ENCODE assay signal across 8 cellular contexts in genomic region chr5:159208508-159209437, GRCh38. TPM values are rescaled to one million over a fixed set of nuclear protein-coding genes. Genes with fewer than 3 reads are reported as not detected.
DNase-seq lines count a peak whose midpoint lies in the region; ATAC-seq, FAIRE-seq and TF ChIP-seq lines count a peak whose summit lies in the region.

No MANE protein-coding gene starts in this region.

- H2AFZ ChIP-seq in endothelial cell of umbilical vein (ENCODE audit: low read depth, low read length) = peak overlapping the region; percentile 78

- dilution Hi-C loops in endothelial cell of umbilical vein (cut with MboI; ENCODE audit: extremely low pct_ligation_motif_present, low sequenced_read_pairs) = no loop called here

- no peaks in the 10 kb centered on the region for H3K9me1 ChIP-seq in endothelial cell of umbilical vein (replicated peaks; ENCODE audit: control insufficient read depth, extremely low read depth, insufficient read depth, low read length)

- H3K36me3 Mint-ChIP-seq in Calu3 (ENCODE audit: insufficient read depth, unreplicated experiment) = peaks cover 80% of the 10 kb centered on the region

- no peaks in the 10 kb centered on the region for H3K27me3 ChIP-seq in endothelial cell of umbilical vein (ENCODE audit: control insufficient read depth in 2 of 2, insufficient read depth in 2 of 2, low read length in 2 of 2)

- no peaks in the 10 kb centered on the region for H3K9me3 ChIP-seq in endothelial cell of umbilical vein (replicated peaks; ENCODE audit: control insufficient read depth, insufficient read depth, low read length)

- CTCF ChIA-PET in Calu3 (lab: Charles Lee) = interaction anchor here (0.5 to 2.2 kb wide), 8 partner anchors 17 to 77 kb away, joined by 3 to 10 read pairs (median 4); no protein-coding TSS in a partner anchor
- CTCF ChIA-PET in endothelial cell of umbilical vein (lab: Charles Lee) = interaction anchor here (0.7 to 5.0 kb wide), 8 partner anchors 9 to 1213 kb away, joined by 3 to 47 read pairs (median 6); partner anchors contain the start of gene PTTG1

- peaks cover 26% of the 10 kb centered on the region for H3K4me1 ChIP-seq in endothelial cell of umbilical vein (ENCODE audit: control insufficient read depth, extremely low read depth, insufficient read depth, low read length)

- peak overlapping the region; percentile 81 for H3K4me2 ChIP-seq in endothelial cell of umbilical vein (ENCODE audit: insufficient read depth, low read length)

- no peak for FAIRE-seq in endothelial cell of umbilical vein (lab: Jason Lieb, UNC)

- intact Hi-C loops in Calu3 (cut with micrococcal nuclease; ENCODE audit: unreplicated experiment) = no loop called here
- intact Hi-C loops in endothelial cell of umbilical vein (cut with micrococcal nuclease) = loop anchor here (1.0 to 10.0 kb wide), 5 partner anchors 29 to 1186 kb away; partner anchors contain the start of gene UBLCP1

- H3K9ac ChIP-seq in endothelial cell of umbilical vein (replicated peaks; ENCODE audit: extremely low read depth, insufficient read depth, low read length) = peak overlapping the region; percentile 90

- H3K4me1 Mint-ChIP-seq in Calu3 (ENCODE audit: low read depth, unreplicated experiment) = peaks cover 65% of the 10 kb centered on the region

- POLR2A ChIA-PET in endothelial cell of umbilical vein (lab: Charles Lee) = interaction anchor here (0.6 to 0.7 kb wide), 2 partner anchors 1214 to 1289 kb away, joined by 3 read pairs; no protein-coding TSS in a partner anchor

- DNase-seq in Calu3 = peak; percentile 33
- peak; percentile 33 for DNase-seq in HT-29 (ENCODE audit: low spot score)
- peak; percentile 39 for DNase-seq in activated CD4-positive, alpha-beta T cell treated with anti-CD3 and anti-CD28 coated beads for 48 hours
- peak; percentile 41 for DNase-seq in endothelial cell of umbilical vein (ENCODE audit: low read depth, low spot score)
- peak; percentile 36 for DNase-seq in midbrain (lab: John Stamatoyannopoulos, UW)
- peak; percentile 26 for DNase-seq in superior temporal gyrus (ENCODE audit: extremely low spot score)

- peak overlapping the region; percentile 95 for H3K4me3 Mint-ChIP-seq in Calu3 (ENCODE audit: low read depth, unreplicated experiment)

- H3K79me2 ChIP-seq in endothelial cell of umbilical vein (ENCODE audit: control insufficient read depth, insufficient read depth, low read length) = peaks cover 52% of the 10 kb centered on the region

- no peaks in the 10 kb centered on the region for H3K36me3 ChIP-seq in endothelial cell of umbilical vein (ENCODE audit: control insufficient read depth in 2 of 2, extremely low read depth in 1 of 2, insufficient read depth in 2 of 2, low read length in 2 of 2)

- H3K27me3 Mint-ChIP-seq in Calu3 (ENCODE audit: unreplicated experiment) = no peaks in the 10 kb centered on the region

- H3K4me3 ChIP-seq in endothelial cell of umbilical vein (replicated peaks in 1 of 3; ENCODE audit: insufficient read depth in 1 of 3, low read depth in 1 of 3, low read length in 3 of 3) = peak overlapping the region; percentile 88 to 97 (median 95)

- ATAC-seq in GM21367 (IDR thresholded peaks at IDR 0.05; ENCODE audit: unreplicated experiment) (peak; percentile 4), GM21786 (IDR thresholded peaks at IDR 0.05; ENCODE audit: unreplicated experiment) (no peak)

- no peaks in the 10 kb centered on the region for H3K9me3 Mint-ChIP-seq in Calu3 (ENCODE audit: low read depth, unreplicated experiment)

- no TSS peak for BruUV-seq in Calu3 (replicated peaks; lab: Mats Ljungman, UMichigan)
- no TSS peak for BruUV-seq in endothelial cell of umbilical vein (replicated peaks; lab: Mats Ljungman, UMichigan)

- H3K27ac ChIP-seq in endothelial cell of umbilical vein (ENCODE audit: insufficient read depth, low read depth, low read length) = peak overlapping the region; percentile 73

- TF ChIP-seq POLR2A in endothelial cell of umbilical vein (IDR thresholded peaks at IDR 0.05; ENCODE audit: low read depth, low read length) = peak; percentile 29

- TF ChIP-seq CTCF in Calu3 (IDR thresholded peaks at IDR 0.05; ENCODE audit: unreplicated experiment) = no peak
- no peak for TF ChIP-seq CTCF in endothelial cell of umbilical vein (IDR thresholded peaks at IDR 0.05; ENCODE audit: extremely low read depth in 1 of 2, insufficient read depth in 1 of 2, low read depth in 1 of 2, low read length in 2 of 2)

- peak overlapping the region; percentile 96 for H3K27ac Mint-ChIP-seq in Calu3 (ENCODE audit: unreplicated experiment)

- peaks cover 3% of the 10 kb centered on the region for H4K20me1 ChIP-seq in endothelial cell of umbilical vein (replicated peaks; ENCODE audit: control insufficient read depth, extremely low read depth, insufficient read depth, low read length)

TF ChIP-seq in endothelial cell of umbilical vein, 7 proteins besides CTCF, POLR2A, EP300 and RAD21:
- TF ChIP-seq MYC (IDR thresholded peaks at IDR 0.05; ENCODE audit: low read depth, low read length) (no peak), JUN (IDR thresholded peaks at IDR 0.05; ENCODE audit: borderline replicate concordance, insufficient read depth, insufficient read length, low read depth) (no peak), MAX (IDR thresholded peaks at IDR 0.05; ENCODE audit: insufficient read depth, insufficient read length) (no peak), POLR2AphosphoS5 (IDR thresholded peaks at IDR 0.05; ENCODE audit: insufficient read depth, low read depth, low read length) (no peak), GATA2 (IDR thresholded peaks at IDR 0.05; ENCODE audit: insufficient read depth, insufficient read length, low read depth, low read length) (no peak), EZH2 (IDR thresholded peaks at IDR 0.05; ENCODE audit: borderline replicate concordance, low read depth, low read length, severe bottlenecking) (no peak), FOS (IDR thresholded peaks at IDR 0.05; ENCODE audit: borderline replicate concordance, insufficient read depth, low read length) (no peak)

RNA-seq across cellular contexts. Expression of gene RNF145, which starts 0.6 kb away (rescaled TPM):
- total RNA-seq in Calu3 (2022) (169 and 193 TPM in 2 replicates), endothelial cell of umbilical vein (59.7 and 62.3 TPM in 2 replicates)
- 14.3 and 14.4 TPM in 2 replicates for total RNA-seq in HT-29 (2014; rRNA removed; shearing (Covaris generic))
- polyA plus RNA-seq in endothelial cell of umbilical vein = 33.6 and 39.4 TPM in 2 replicates
- polyA plus RNA-seq in endothelial cell of umbilical vein (2011; cell fraction: cytosol; rRNA removed) = 35.0 and 41.6 TPM in 2 replicates
- polyA plus RNA-seq in endothelial cell of umbilical vein (2011; cell fraction: nucleus; rRNA removed) = 47.0 and 50.4 TPM in 2 replicates
- 29.8 and 39.8 TPM in 2 replicates for polyA plus RNA-seq in endothelial cell of umbilical vein (2012)
- polyA minus RNA-seq in endothelial cell of umbilical vein = 73.4 and 80.2 TPM in 2 replicates
- polyA minus RNA-seq in endothelial cell of umbilical vein (2011; cell fraction: cytosol; rRNA and poly(A)+ RNA removed) = 20.3 TPM
- polyA minus RNA-seq in endothelial cell of umbilical vein (2011; cell fraction: nucleus; rRNA and poly(A)+ RNA removed) = 30.4 and 44.2 TPM in 2 replicates

RNA-seq across cellular contexts. Expression of gene UBLCP1, which starts 54.3 kb away (rescaled TPM):
- total RNA-seq in Calu3 (2022) = 35.8 and 39.5 TPM in 2 replicates
- 3.2 and 3.7 TPM in 2 replicates for total RNA-seq in HT-29 (2014; rRNA removed; shearing (Covaris generic))
- 18.2 and 20.3 TPM in 2 replicates for total RNA-seq in endothelial cell of umbilical vein
- polyA plus RNA-seq in endothelial cell of umbilical vein = 3.7 and 5.9 TPM in 2 replicates
- 11.3 and 11.8 TPM in 2 replicates for polyA plus RNA-seq in endothelial cell of umbilical vein (2011; cell fraction: cytosol; rRNA removed)
- polyA plus RNA-seq in endothelial cell of umbilical vein (2011; cell fraction: nucleus; rRNA removed) = 3.6 and 4.5 TPM in 2 replicates
- polyA plus RNA-seq in endothelial cell of umbilical vein (2012) = 14.9 and 22.2 TPM in 2 replicates
- polyA minus RNA-seq in endothelial cell of umbilical vein = 2.8 and 3.8 TPM in 2 replicates
- polyA minus RNA-seq in endothelial cell of umbilical vein (2011; cell fraction: cytosol; rRNA and poly(A)+ RNA removed) = 3.8 TPM
- polyA minus RNA-seq in endothelial cell of umbilical vein (2011; cell fraction: nucleus; rRNA and poly(A)+ RNA removed) = 2.8 and 3.4 TPM in 2 replicates
